ENCODE assay signal across 10 cellular contexts in genomic region chr5:172861461-172861860, GRCh38. TPM values are rescaled to one million over a fixed set of nuclear protein-coding genes. Genes with fewer than 3 reads are reported as not detected.
A peak's percentile ranks its signal among the peaks of the same experiment; 100 is the strongest.
DNase-seq lines count a peak whose midpoint lies in the region; ATAC-seq and TF ChIP-seq lines count a peak whose summit lies in the region.
"Had no signal": no experiment of that assay in that cellular context is flagged by ENCODE, and none has a peak within 500 bp of the region (broad histone marks: within the 10 kb centered on the region; RNA-seq: fewer than 3 reads in every experiment).

No MANE protein-coding gene starts in this region.

- DNase-seq in activated T-cell treated with anti-CD3 and anti-CD28 coated beads, Interleukin-2, amount 50 U/mL, for 72 hours, result no peak
- no peak for DNase-seq in activated T-cell treated with anti-CD3 and anti-CD28 coated beads, Interleukin-2, amount 50 U/mL, for 4 hours
- DNase-seq in dorsolateral prefrontal cortex, result no peak
- DNase-seq in naive thymus-derived CD8-positive, alpha-beta T cell, result no peak
- DNase-seq in upper lobe of left lung, result no peak
- DNase-seq in HPDE6-E6E7 (ENCODE audit: extremely low spot score), result no peak
- DNase-seq in hypothalamus (lab: John Stamatoyannopoulos, UW), result no peak
- DNase-seq in activated effector memory CD4-positive, alpha-beta T cell treated with Interleukin-2 at 50 U/mL for 16 hours, result no peak
- DNase-seq: 8988T; activated CD4-positive, alpha-beta T cell treated with anti-CD3 and anti-CD28 coated beads, Interleukin-2, amount 50 U/mL, for 4 hours had no signal

- H3K4me3 ChIP-seq in dorsolateral prefrontal cortex (peak overlapping the region in 25 of 59 donors; percentile 1 to 62 (median 36)), upper lobe of left lung (peak overlapping the region in 1 of 4 donors; percentile 11)

- H3K36me3 ChIP-seq in upper lobe of left lung, result no peaks in the 10 kb centered on the region

- H3K9me3 Mint-ChIP-seq in activated T-cell treated with anti-CD3 and anti-CD28 coated beads, Interleukin-2, amount 50 U/mL, for 72 hours, result no peaks in the 10 kb centered on the region
- no peaks in the 10 kb centered on the region for H3K9me3 Mint-ChIP-seq in activated T-cell treated with anti-CD3 and anti-CD28 coated beads, Interleukin-2, amount 50 U/mL, for 4 hours
- no peaks in the 10 kb centered on the region for H3K9me3 Mint-ChIP-seq in naive thymus-derived CD8-positive, alpha-beta T cell

- TF ChIP-seq CTCF in dorsolateral prefrontal cortex (IDR thresholded peaks at IDR 0.05 in 54 of 56, conservative IDR thresholded peaks at IDR 0.05 in 2 of 56; ENCODE audit: low read depth in 1 of 56, partially characterized antibody in 56 of 56), result no peak
- no peak for TF ChIP-seq CTCF in upper lobe of left lung (IDR thresholded peaks at IDR 0.05)

- H3K36me3 Mint-ChIP-seq in activated T-cell treated with anti-CD3 and anti-CD28 coated beads, Interleukin-2, amount 50 U/mL, for 72 hours (ENCODE audit: insufficient read depth in 2 of 2), result no peaks in the 10 kb centered on the region
- H3K36me3 Mint-ChIP-seq in activated T-cell treated with anti-CD3 and anti-CD28 coated beads, Interleukin-2, amount 50 U/mL, for 4 hours (ENCODE audit: insufficient read depth), result peaks cover 7% of the 10 kb centered on the region
- peaks cover 0 to 21% (median 0%) of the 10 kb centered on the region in 3 donors for H3K36me3 Mint-ChIP-seq in naive thymus-derived CD8-positive, alpha-beta T cell

- ATAC-seq in activated T-cell treated with anti-CD3 and anti-CD28 coated beads, Interleukin-2, amount 50 U/mL, for 72 hours (replicated peaks in 1 of 2), result no peak
- no peak for ATAC-seq in activated T-cell treated with anti-CD3 and anti-CD28 coated beads, Interleukin-2, amount 50 U/mL, for 4 hours
- ATAC-seq in naive thymus-derived CD8-positive, alpha-beta T cell, result no peak
- ATAC-seq in upper lobe of left lung (ENCODE audit: low FRiP score in 2 of 2), result no peak

- TF ChIP-seq POLR2A in upper lobe of left lung (IDR thresholded peaks at IDR 0.05), result no peak

- intact Hi-C loops in dorsolateral prefrontal cortex (cut with DNase I), result loop anchor here in 1 of 2 donors (10.0 kb wide), 1 partner anchor 147 kb away; no protein-coding TSS in a partner anchor

- H3K4me3 Mint-ChIP-seq in activated T-cell treated with anti-CD3 and anti-CD28 coated beads, Interleukin-2, amount 50 U/mL, for 72 hours, result no peak overlapping the region
- H3K4me3 Mint-ChIP-seq in activated T-cell treated with anti-CD3 and anti-CD28 coated beads, Interleukin-2, amount 50 U/mL, for 4 hours, result no peak overlapping the region
- H3K4me3 Mint-ChIP-seq in naive thymus-derived CD8-positive, alpha-beta T cell, result peak overlapping the region in 6 of 10 donors; percentile 4 to 58 (median 21)

- 58% methylated on average over 5 of the region's 5 CpGs for WGBS in upper lobe of left lung, 2 donors

- no peaks in the 10 kb centered on the region for H3K27me3 Mint-ChIP-seq in activated T-cell treated with anti-CD3 and anti-CD28 coated beads, Interleukin-2, amount 50 U/mL, for 72 hours (ENCODE audit: low read depth)
- no peaks in the 10 kb centered on the region for H3K27me3 Mint-ChIP-seq in activated T-cell treated with anti-CD3 and anti-CD28 coated beads, Interleukin-2, amount 50 U/mL, for 4 hours (ENCODE audit: low read depth)
- no peaks in the 10 kb centered on the region for H3K27me3 Mint-ChIP-seq in naive thymus-derived CD8-positive, alpha-beta T cell

- H3K4me1 Mint-ChIP-seq in activated T-cell treated with anti-CD3 and anti-CD28 coated beads, Interleukin-2, amount 50 U/mL, for 72 hours (ENCODE audit: low read depth), result peaks cover 21% of the 10 kb centered on the region
- peaks cover 28% of the 10 kb centered on the region for H3K4me1 Mint-ChIP-seq in activated T-cell treated with anti-CD3 and anti-CD28 coated beads, Interleukin-2, amount 50 U/mL, for 4 hours (ENCODE audit: low read depth)
- H3K4me1 Mint-ChIP-seq in naive thymus-derived CD8-positive, alpha-beta T cell, result peaks cover 30 to 70% (median 62%) of the 10 kb centered on the region in 4 donors

- H3K9me3 ChIP-seq in upper lobe of left lung, result no peaks in the 10 kb centered on the region

- H3K27me3 ChIP-seq in dorsolateral prefrontal cortex, result no peaks in the 10 kb centered on the region
- no peaks in the 10 kb centered on the region for H3K27me3 ChIP-seq in upper lobe of left lung

- peak overlapping the region; percentile 5 for H3K27ac Mint-ChIP-seq in activated T-cell treated with anti-CD3 and anti-CD28 coated beads, Interleukin-2, amount 50 U/mL, for 72 hours
- peak overlapping the region in 9 of 10 donors; percentile 41 to 89 (median 75) for H3K27ac Mint-ChIP-seq in naive thymus-derived CD8-positive, alpha-beta T cell

- H3K4me1 ChIP-seq in upper lobe of left lung, result peaks cover 51 to 65% (median 59%) of the 10 kb centered on the region in 4 donors

- POLR2A ChIA-PET in naive thymus-derived CD8-positive, alpha-beta T cell (lab: Charles Lee), result no interaction called here

- peak overlapping the region; percentile 69 to 93 (median 86) for H3K27ac ChIP-seq in dorsolateral prefrontal cortex
- H3K27ac ChIP-seq in upper lobe of left lung, result peak overlapping the region; percentile 84 to 96 (median 88)

- TF ChIP-seq EP300 in upper lobe of left lung (IDR thresholded peaks at IDR 0.05), result no peak

RNA-seq across cellular contexts. Expression of gene ERGIC1, which starts 27.4 kb away (rescaled TPM):
- total RNA-seq in activated T-cell treated with anti-CD3 and anti-CD28 coated beads, Interleukin-2, amount 50 U/mL, for 72 hours, result 10 to 100 TPM; 66.3 to 69.3 TPM
- total RNA-seq in activated T-cell treated with anti-CD3 and anti-CD28 coated beads, Interleukin-2, amount 50 U/mL, for 4 hours, result 10 to 100 TPM; 28.7 to 36.3 (median 32.1) TPM
- total RNA-seq in dorsolateral prefrontal cortex (100 to 1,000 TPM in 4 of 120 experiments, 10 to 100 TPM in 116; 48.4 to 109 (median 68.1) TPM), upper lobe of left lung (100 to 1,000 TPM; 158 to 225 (median 173) TPM)
- total RNA-seq in naive thymus-derived CD8-positive, alpha-beta T cell, result 10 to 100 TPM; 68.0 to 74.4 TPM
- 10 to 100 TPM; 18.4 to 23.8 (median 21.5) TPM for polyA plus RNA-seq in naive thymus-derived CD8-positive, alpha-beta T cell

Comparison
In these comparisons a context has a peak if more than half of its experiments do, and no peak if none do; other contexts are left out.
1. H3K4me3 Mint-ChIP-seq: peak in naive thymus-derived CD8-positive, alpha-beta T cell (6 of 10); none in activated T-cell treated with anti-CD3 and anti-CD28 coated beads, Interleukin-2, amount 50 U/mL, for 72 hours (0 of 2) and activated T-cell treated with anti-CD3 and anti-CD28 coated beads, Interleukin-2, amount 50 U/mL, for 4 hours (single experiment).